ENCODE assay signal across 8 cellular contexts in genomic region chr5:176817864-176818377, GRCh38. TPM values are rescaled to one million over a fixed set of nuclear protein-coding genes. Genes with fewer than 3 reads are reported as not detected.
DNase-seq lines count a peak whose midpoint lies in the region; ATAC-seq lines count a peak whose summit lies in the region.

No MANE protein-coding gene starts in this region.

- peak overlapping the region in 1 of 3 donors; percentile 42 for H3K27ac Mint-ChIP-seq in CD4-positive, CD25-positive, alpha-beta regulatory T cell
- H3K27ac Mint-ChIP-seq in IgD-negative memory B cell, result peak overlapping the region in 1 of 3 donors; percentile 9
- H3K27ac Mint-ChIP-seq in activated naive CD4-positive, alpha-beta T cell treated with anti-CD3 and anti-CD28 coated beads, Interleukin-2, amount 50 U/mL, for 72 hours, result no peak overlapping the region
- no peak overlapping the region for H3K27ac Mint-ChIP-seq in stimulated activated naive B cell treated with anti-CD40 and anti-IgM and Interleukin-4, amounts not matched to agents 10 μg/mL and 1 μg/mL and 100 μg/mL, for 72 hours

- ATAC-seq in CD4-positive, CD25-positive, alpha-beta regulatory T cell (ENCODE audit: low read depth in 2 of 2), result peak; percentile 9 to 31
- ATAC-seq in GM18909 (IDR thresholded peaks at IDR 0.05; ENCODE audit: poor library complexity, unreplicated experiment) (peak; percentile 48), HG02884 (IDR thresholded peaks at IDR 0.05; ENCODE audit: unreplicated experiment) (no peak)
- peak; percentile 28 to 63 for ATAC-seq in activated naive CD4-positive, alpha-beta T cell treated with anti-CD3 and anti-CD28 coated beads, Interleukin-2, amount 50 U/mL, for 72 hours
- peak; percentile 41 to 53 for ATAC-seq in stimulated activated naive B cell treated with anti-CD40 and anti-IgM and Interleukin-4, amounts not matched to agents 10 μg/mL and 1 μg/mL and 100 μg/mL, for 72 hours (replicated peaks)

- peak in 1 of 3 donors; percentile 21 for DNase-seq in CD4-positive, CD25-positive, alpha-beta regulatory T cell
- no peak for DNase-seq in activated naive CD4-positive, alpha-beta T cell treated with anti-CD3 and anti-CD28 coated beads, Interleukin-2, amount 50 U/mL, for 72 hours (ENCODE audit: low spot score in 2 of 2)
- DNase-seq in stimulated activated naive B cell treated with anti-CD40 and anti-IgM and Interleukin-4, amounts not matched to agents 10 μg/mL and 1 μg/mL and 100 μg/mL, for 72 hours, result no peak
- DNase-seq in C1 segment of cervical spinal cord (lab: John Stamatoyannopoulos, UW), result no peak

- H3K9me3 ChIP-seq in CD4-positive, CD25-positive, alpha-beta regulatory T cell (ENCODE audit: control insufficient read depth in 2 of 2, low read length in 2 of 2), result no peaks in the 10 kb centered on the region
- no peaks in the 10 kb centered on the region for H3K9me3 ChIP-seq in iPS-18a (ENCODE audit: control insufficient read depth, low read depth, low read length)

- H3K27me3 Mint-ChIP-seq in CD4-positive, CD25-positive, alpha-beta regulatory T cell, result peaks cover 60% of the 10 kb centered on the region
- H3K27me3 Mint-ChIP-seq in IgD-negative memory B cell, result peaks cover 59% of the 10 kb centered on the region
- H3K27me3 Mint-ChIP-seq in stimulated activated naive B cell treated with anti-CD40 and anti-IgM and Interleukin-4, amounts not matched to agents 10 μg/mL and 1 μg/mL and 100 μg/mL, for 72 hours, result peaks cover 79 to 86% of the 10 kb centered on the region in 2 donors

- peak overlapping the region; percentile 15 for H3K9ac ChIP-seq in iPS-18a (ENCODE audit: low read length)

- H3K36me3 ChIP-seq in CD4-positive, CD25-positive, alpha-beta regulatory T cell (ENCODE audit: control insufficient read depth, insufficient read depth, low read length), result no peaks in the 10 kb centered on the region
- H3K36me3 ChIP-seq in iPS-18a (ENCODE audit: control insufficient read depth, low read depth, low read length), result no peaks in the 10 kb centered on the region

- peaks cover 0 to 6% (median 0%) of the 10 kb centered on the region in 7 donors for H3K9me3 Mint-ChIP-seq in CD4-positive, CD25-positive, alpha-beta regulatory T cell
- H3K9me3 Mint-ChIP-seq in IgD-negative memory B cell, result peaks cover 0 to 2% (median 0%) of the 10 kb centered on the region in 3 donors
- H3K9me3 Mint-ChIP-seq in activated naive CD4-positive, alpha-beta T cell treated with anti-CD3 and anti-CD28 coated beads, Interleukin-2, amount 50 U/mL, for 72 hours, result no peaks in the 10 kb centered on the region
- no peaks in the 10 kb centered on the region for H3K9me3 Mint-ChIP-seq in stimulated activated naive B cell treated with anti-CD40 and anti-IgM and Interleukin-4, amounts not matched to agents 10 μg/mL and 1 μg/mL and 100 μg/mL, for 72 hours

- peak overlapping the region; percentile 65 to 79 (median 68) for H3K4me3 Mint-ChIP-seq in CD4-positive, CD25-positive, alpha-beta regulatory T cell
- H3K4me3 Mint-ChIP-seq in IgD-negative memory B cell, result peak overlapping the region; percentile 13 to 90 (median 76)
- H3K4me3 Mint-ChIP-seq in stimulated activated naive B cell treated with anti-CD40 and anti-IgM and Interleukin-4, amounts not matched to agents 10 μg/mL and 1 μg/mL and 100 μg/mL, for 72 hours, result peak overlapping the region; percentile 63 to 64

- peaks cover 16% of the 10 kb centered on the region for H3K27me3 ChIP-seq in CD4-positive, CD25-positive, alpha-beta regulatory T cell (ENCODE audit: control insufficient read depth, insufficient read depth, low read length)
- peaks cover 58% of the 10 kb centered on the region for H3K27me3 ChIP-seq in iPS-18a (ENCODE audit: control insufficient read depth, insufficient read depth, low read length)

- peaks cover 0 to 18% (median 8%) of the 10 kb centered on the region in 4 donors for H3K4me1 Mint-ChIP-seq in CD4-positive, CD25-positive, alpha-beta regulatory T cell
- peaks cover 2 to 5% (median 4%) of the 10 kb centered on the region in 3 donors for H3K4me1 Mint-ChIP-seq in IgD-negative memory B cell
- peaks cover 13 to 17% of the 10 kb centered on the region in 2 donors for H3K4me1 Mint-ChIP-seq in stimulated activated naive B cell treated with anti-CD40 and anti-IgM and Interleukin-4, amounts not matched to agents 10 μg/mL and 1 μg/mL and 100 μg/mL, for 72 hours

- no peak overlapping the region for H3K4me3 ChIP-seq in CD4-positive, CD25-positive, alpha-beta regulatory T cell (ENCODE audit: low read depth, low read length)
- H3K4me3 ChIP-seq in iPS-18a (ENCODE audit: low read length), result peak overlapping the region; percentile 41

- H3K36me3 Mint-ChIP-seq in CD4-positive, CD25-positive, alpha-beta regulatory T cell, result no peaks in the 10 kb centered on the region
- no peaks in the 10 kb centered on the region for H3K36me3 Mint-ChIP-seq in IgD-negative memory B cell
- no peaks in the 10 kb centered on the region for H3K36me3 Mint-ChIP-seq in activated naive CD4-positive, alpha-beta T cell treated with anti-CD3 and anti-CD28 coated beads, Interleukin-2, amount 50 U/mL, for 72 hours
- no peaks in the 10 kb centered on the region for H3K36me3 Mint-ChIP-seq in stimulated activated naive B cell treated with anti-CD40 and anti-IgM and Interleukin-4, amounts not matched to agents 10 μg/mL and 1 μg/mL and 100 μg/mL, for 72 hours

- no peak overlapping the region for H3K27ac ChIP-seq in CD4-positive, CD25-positive, alpha-beta regulatory T cell (ENCODE audit: insufficient read depth, low read length, poor library complexity, severe bottlenecking)
- no peak overlapping the region for H3K27ac ChIP-seq in iPS-18a (ENCODE audit: low read length)

- peaks cover 19% of the 10 kb centered on the region for H3K4me1 ChIP-seq in CD4-positive, CD25-positive, alpha-beta regulatory T cell (ENCODE audit: control insufficient read depth, insufficient read depth, low read length, poor library complexity, severe bottlenecking)
- peaks cover 24% of the 10 kb centered on the region for H3K4me1 ChIP-seq in iPS-18a (ENCODE audit: control insufficient read depth, low read depth, low read length)

RNA-seq across cellular contexts. Expression of gene UNC5A, which starts 7.6 kb away (rescaled TPM):
- total RNA-seq in CD4-positive, CD25-positive, alpha-beta regulatory T cell, result not detected
- not detected for polyA plus RNA-seq in CD4-positive, CD25-positive, alpha-beta regulatory T cell
- not detected for polyA plus RNA-seq in IgD-negative memory B cell
- under 1 TPM in 1 of 2 donors, not detected in 1; 0.08 TPM for total RNA-seq in activated naive CD4-positive, alpha-beta T cell treated with anti-CD3 and anti-CD28 coated beads, Interleukin-2, amount 50 U/mL, for 72 hours
